9 cellular contexts compared by ENCODE assay signal in genomic region chr5:14184082-14184481, GRCh38. TPM values are rescaled to one million over a fixed set of nuclear protein-coding genes. Genes with fewer than 3 reads are reported as not detected.
DNase-seq lines count a peak whose midpoint lies in the region; ATAC-seq and TF ChIP-seq lines count a peak whose summit lies in the region.
"Had no signal": no experiment of that assay in that cellular context is flagged by ENCODE, and none has a peak within 500 bp of the region (broad histone marks: within the 10 kb centered on the region; RNA-seq: fewer than 3 reads in every experiment).

No MANE protein-coding gene starts in this region.

- no peak for TF ChIP-seq POLR2A in uterus (IDR thresholded peaks at IDR 0.05)

- H3K4me3 ChIP-seq in ascending aorta (peak overlapping the region; percentile 13 to 52), fibroblast of villous mesenchyme (ENCODE audit: low read depth, low read length) (peak overlapping the region; percentile 6), osteoblast (ENCODE audit: insufficient read depth, low read length) (peak overlapping the region; percentile 17), uterus (peak overlapping the region; percentile 13 to 15)

- H3K9me3 ChIP-seq in ascending aorta (no peaks in the 10 kb centered on the region), osteoblast (ENCODE audit: low read depth, low read length) (no peaks in the 10 kb centered on the region), uterus (no peaks in the 10 kb centered on the region)

- H4K20me1 ChIP-seq in osteoblast (ENCODE audit: insufficient read depth, low read length) = peaks cover 4% of the 10 kb centered on the region

- H3K27ac ChIP-seq in ascending aorta (peak overlapping the region; percentile 95 to 99), osteoblast (ENCODE audit: low read depth, low read length) (peak overlapping the region; percentile 91), uterus (peak overlapping the region; percentile 95 to 96)

- intact Hi-C loops in ascending aorta (cut with DNase I) (loop anchor here (10.0 kb wide), 1 partner anchor 481 kb away; the partner anchor contains the start of gene OTULIN), uterus (cut with DNase I; ENCODE audit: low total_unique reads) (no loop called here)

- peak overlapping the region; percentile 59 for H3K4me2 ChIP-seq in osteoblast (ENCODE audit: insufficient read depth, low read length)

- H3K36me3 ChIP-seq in ascending aorta = no peaks in the 10 kb centered on the region
- no peaks in the 10 kb centered on the region for H3K36me3 ChIP-seq in osteoblast (ENCODE audit: insufficient read depth, low read length)
- no peaks in the 10 kb centered on the region for H3K36me3 ChIP-seq in uterus

- no peak overlapping the region for H2AFZ ChIP-seq in osteoblast (ENCODE audit: low read length)

- TF ChIP-seq CTCF in ascending aorta (IDR thresholded peaks at IDR 0.05) = no peak
- TF ChIP-seq CTCF in fibroblast of villous mesenchyme (IDR thresholded peaks at IDR 0.05; ENCODE audit: insufficient read depth, low read depth, low read length) = no peak
- TF ChIP-seq CTCF in osteoblast (IDR thresholded peaks at IDR 0.05; ENCODE audit: extremely low read depth, low read depth, low read length) = no peak
- TF ChIP-seq CTCF in uterus (IDR thresholded peaks at IDR 0.05) = no peak

- peaks cover 91% of the 10 kb centered on the region for H3K79me2 ChIP-seq in osteoblast (ENCODE audit: insufficient read depth, low read length)

- H3K4me1 ChIP-seq in ascending aorta (peaks cover 26 to 87% of the 10 kb centered on the region in 2 donors), osteoblast (ENCODE audit: insufficient read depth, low read length) (peaks cover 85% of the 10 kb centered on the region), uterus (peaks cover 6 to 27% of the 10 kb centered on the region in 2 donors)

- DNase-seq in ascending aorta (ENCODE audit: low spot score in 2 of 2) (no peak), fibroblast of villous mesenchyme (ENCODE audit: low read depth) (no peak), osteoblast (ENCODE audit: insufficient read length, low spot score, missing footprints) (no peak), uterus (no peak), ureter (ENCODE audit: low spot score) (no peak), GM03348 (ENCODE audit: low spot score) (no peak)
- DNase-seq: activated CD8-positive, alpha-beta memory T cell treated with anti-CD3 and anti-CD28 coated beads, Interleukin-2, amount 50 U/mL, for 4 hours; DMS53 had no signal

- ATAC-seq in GM19324 (IDR thresholded peaks at IDR 0.05; ENCODE audit: low FRiP score, unreplicated experiment) = no peak

- H3K27me3 ChIP-seq in ascending aorta (no peaks in the 10 kb centered on the region), osteoblast (ENCODE audit: insufficient read depth, low read length) (no peaks in the 10 kb centered on the region), uterus (no peaks in the 10 kb centered on the region)

RNA-seq across cellular contexts. Expression of gene TRIO, which starts 40.9 kb away (rescaled TPM):
- total RNA-seq in ascending aorta = 262 TPM
- 366 and 410 TPM in 2 replicates for total RNA-seq in fibroblast of villous mesenchyme
- total RNA-seq in osteoblast = 246 and 274 TPM in 2 replicates
- 100 to 1,000 TPM in 3 of 4 donors, 10 to 100 TPM in 1; 93.5 to 234 (median 207) TPM for total RNA-seq in uterus
- total RNA-seq in ureter = 216 TPM
